ENCODE assay signal across 29 cellular contexts in the genomic region with DNA sequence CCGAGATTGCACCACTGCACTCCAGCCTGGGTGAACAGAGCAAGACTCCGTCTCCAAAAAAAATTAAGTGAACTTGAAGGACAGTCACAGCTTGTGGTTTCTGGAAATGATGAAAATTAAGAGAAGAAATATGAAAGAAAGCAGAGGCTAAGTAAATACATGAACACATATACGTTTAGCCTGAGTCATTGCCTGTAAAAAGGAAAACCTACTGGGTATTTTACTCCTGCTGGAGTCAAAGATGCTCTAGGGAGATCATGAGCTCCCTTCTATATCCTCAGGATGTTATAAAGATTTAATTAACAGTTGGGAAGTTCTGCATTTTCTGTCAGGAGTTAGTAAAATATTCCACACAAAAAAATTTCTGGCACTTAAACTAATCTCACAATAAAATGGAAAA.
"Had no signal": no experiment of that assay in that cellular context is flagged by ENCODE, and none has a peak within 500 bp of the region (broad histone marks: within the 10 kb centered on the region; RNA-seq: fewer than 3 reads in every experiment).

No MANE protein-coding gene starts in this region.

- H3K79me2 ChIP-seq: parathyroid adenoma had no signal

- H3K36me3 Mint-ChIP-seq: natural killer cell had no signal

- H3K9me3 ChIP-seq: ovary, psoas muscle, right lobe of liver, sigmoid colon, suprapubic skin, testis, tibial artery, transverse colon, upper lobe of right lung, uterus had no signal

- H3K9me3 Mint-ChIP-seq: natural killer cell; stimulated activated effector memory CD8-positive, alpha-beta T cell treated with anti-CD3 and anti-CD28 coated beads, Interleukin-12 subunit alpha, Interleukin-12 subunit beta, amount 100 ng/mL, for 72 hours; stimulated activated naive B cell treated with anti-CD40 and anti-IgM and Interleukin-4, amounts not matched to agents 10 μg/mL and 1 μg/mL and 100 μg/mL, for 72 hours; stimulated activated naive CD8-positive, alpha-beta T cell treated with anti-CD3 and anti-CD28 coated beads, Interleukin-15, amount 100 ng/mL, for 72 hours; type B pancreatic cell had no signal

- H3K4me1 ChIP-seq: neural progenitor cell, parathyroid adenoma, psoas muscle, right lobe of liver, sigmoid colon, suprapubic skin, testis, tibial artery, transverse colon, upper lobe of right lung, uterus had no signal

- H3K4me3 ChIP-seq: neural progenitor cell, ovary, psoas muscle, right lobe of liver, sigmoid colon, suprapubic skin, testis, tibial artery, transverse colon, upper lobe of right lung, uterus had no signal

- H3K4me3 Mint-ChIP-seq: natural killer cell; nephron; neural progenitor cell; stimulated activated effector memory CD8-positive, alpha-beta T cell treated with anti-CD3 and anti-CD28 coated beads, Interleukin-12 subunit alpha, Interleukin-12 subunit beta, amount 100 ng/mL, for 72 hours; stimulated activated naive B cell treated with anti-CD40 and anti-IgM and Interleukin-4, amounts not matched to agents 10 μg/mL and 1 μg/mL and 100 μg/mL, for 72 hours; stimulated activated naive CD8-positive, alpha-beta T cell treated with anti-CD3 and anti-CD28 coated beads, Interleukin-15, amount 100 ng/mL, for 72 hours; type B pancreatic cell had no signal

- H2AFZ ChIP-seq: neural progenitor cell, parathyroid adenoma had no signal

- H3K4me2 ChIP-seq: neural progenitor cell had no signal

- ATAC-seq: natural killer cell; psoas muscle; right cardiac atrium; right lobe of liver; stimulated activated effector memory CD8-positive, alpha-beta T cell treated with anti-CD3 and anti-CD28 coated beads, Interleukin-12 subunit alpha, Interleukin-12 subunit beta, amount 100 ng/mL, for 72 hours; stimulated activated naive B cell treated with anti-CD40 and anti-IgM and Interleukin-4, amounts not matched to agents 10 μg/mL and 1 μg/mL and 100 μg/mL, for 72 hours; stimulated activated naive CD8-positive, alpha-beta T cell treated with anti-CD3 and anti-CD28 coated beads, Interleukin-15, amount 100 ng/mL, for 72 hours; stimulated activated naive CD8-positive, alpha-beta T cell treated with anti-CD3 and anti-CD28 coated beads, Interleukin-15, Interleukin-2, amounts not matched to agents 100 U/mL and 50 U/mL, for 24 hours; upper lobe of right lung had no signal

- H3K27me3 Mint-ChIP-seq: progenitor cell of endocrine pancreas; stimulated activated naive B cell treated with anti-CD40 and anti-IgM and Interleukin-4, amounts not matched to agents 10 μg/mL and 1 μg/mL and 100 μg/mL, for 72 hours; stimulated activated naive CD8-positive, alpha-beta T cell treated with anti-CD3 and anti-CD28 coated beads, Interleukin-15, amount 100 ng/mL, for 72 hours; type B pancreatic cell had no signal

- H3K4me1 Mint-ChIP-seq: natural killer cell; neural progenitor cell; stimulated activated effector memory CD8-positive, alpha-beta T cell treated with anti-CD3 and anti-CD28 coated beads, Interleukin-12 subunit alpha, Interleukin-12 subunit beta, amount 100 ng/mL, for 72 hours; stimulated activated naive B cell treated with anti-CD40 and anti-IgM and Interleukin-4, amounts not matched to agents 10 μg/mL and 1 μg/mL and 100 μg/mL, for 72 hours; stimulated activated naive CD8-positive, alpha-beta T cell treated with anti-CD3 and anti-CD28 coated beads, Interleukin-15, amount 100 ng/mL, for 72 hours had no signal

- H3K36me3 ChIP-seq: neural progenitor cell, ovary, uterus had no signal

- H3K27ac ChIP-seq: neural progenitor cell, ovary, parathyroid adenoma, psoas muscle, right lobe of liver, sigmoid colon, suprapubic skin, testis, tibial artery, transverse colon, upper lobe of right lung, uterus had no signal

- DNase-seq: natural killer cell; occipital lobe; ovary; posterior cingulate gyrus; psoas muscle; right cardiac atrium; right lobe of liver; sigmoid colon; small intestine; stimulated activated CD4-positive, alpha-beta T cell treated with anti-CD3 and anti-CD28 coated beads, Interleukin-15, amount 100 ng/mL, for 24 hours; stimulated activated CD4-positive, alpha-beta T cell treated with anti-CD3 and anti-CD28 coated beads, Interleukin-2, amount 100 ng/mL, for 24 hours; stimulated activated CD4-positive, alpha-beta T cell treated with anti-CD3 and anti-CD28 coated beads, Interleukin-2, amount 100 ng/mL, for 48 hours; stimulated activated CD4-positive, alpha-beta T cell treated with anti-CD3 and anti-CD28 coated beads, Interleukin-4, amount 100 ng/mL, for 24 hours; stimulated activated naive B cell treated with anti-CD40 and anti-IgM and Interleukin-4, amounts not matched to agents 10 μg/mL and 1 μg/mL and 100 μg/mL, for 72 hours; stimulated activated naive CD8-positive, alpha-beta T cell treated with anti-CD3 and anti-CD28 coated beads, Interleukin-15, amount 100 ng/mL, for 72 hours; stimulated activated naive CD8-positive, alpha-beta T cell treated with anti-CD3 and anti-CD28 coated beads, Interleukin-15, Interleukin-2, amounts not matched to agents 100 U/mL and 50 U/mL, for 24 hours; substantia nigra; testis; tibial artery; transverse colon; upper lobe of right lung; uterus had no signal

- H3K9ac ChIP-seq: neural progenitor cell, parathyroid adenoma had no signal

- H3K27ac Mint-ChIP-seq: nephron; neural progenitor cell; progenitor cell of endocrine pancreas; stimulated activated effector memory CD8-positive, alpha-beta T cell treated with anti-CD3 and anti-CD28 coated beads, Interleukin-12 subunit alpha, Interleukin-12 subunit beta, amount 100 ng/mL, for 72 hours; stimulated activated naive B cell treated with anti-CD40 and anti-IgM and Interleukin-4, amounts not matched to agents 10 μg/mL and 1 μg/mL and 100 μg/mL, for 72 hours; stimulated activated naive CD8-positive, alpha-beta T cell treated with anti-CD3 and anti-CD28 coated beads, Interleukin-15, amount 100 ng/mL, for 72 hours; type B pancreatic cell had no signal

- H3K27me3 ChIP-seq: neural progenitor cell, ovary, right lobe of liver, sigmoid colon, suprapubic skin, testis, tibial artery, transverse colon, upper lobe of right lung, uterus had no signal
